Comparison of ENCODE assay signal across 8 cellular contexts in the genomic region with DNA sequence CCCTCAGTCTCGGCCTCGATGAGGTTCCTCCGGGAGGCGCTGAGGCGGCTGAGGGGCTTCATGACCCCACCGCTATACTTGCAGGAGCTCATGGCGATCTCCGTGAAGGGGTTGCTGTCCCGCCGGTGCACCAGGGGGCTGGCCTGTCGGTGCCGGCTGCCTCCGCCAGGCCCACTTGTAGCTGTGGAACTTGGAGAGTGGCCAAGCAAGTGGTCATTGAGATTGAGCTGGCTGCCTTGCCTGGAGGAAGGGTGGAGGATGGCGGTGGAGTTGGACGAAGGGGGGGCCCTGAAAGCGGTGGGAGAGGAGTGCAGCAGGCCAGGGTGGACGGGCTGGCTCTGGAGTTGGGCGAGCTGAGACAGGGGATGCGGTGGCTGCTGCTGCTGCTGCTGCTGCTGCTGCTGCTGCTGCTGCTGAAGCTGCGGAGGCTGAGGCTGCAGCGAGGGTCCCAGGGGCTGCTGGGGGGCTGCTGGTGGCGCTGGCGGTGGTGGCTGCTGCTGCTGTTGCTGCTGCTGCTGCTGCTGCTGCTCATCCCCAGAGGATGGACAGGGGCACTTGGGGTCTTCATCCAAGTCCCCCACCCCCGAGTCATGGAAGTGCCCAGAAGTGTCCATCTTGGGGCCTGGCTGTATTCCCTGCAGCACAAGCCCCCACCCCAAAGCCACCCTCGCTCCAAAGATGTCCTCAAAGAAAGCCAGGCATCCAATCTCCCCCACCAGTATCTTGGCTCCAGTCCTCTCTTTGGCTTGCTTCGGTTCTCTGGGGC. TPM values are rescaled to one million over a fixed set of nuclear protein-coding genes. Genes with fewer than 3 reads are reported as not detected.
A peak's percentile ranks its signal among the peaks of the same experiment; 100 is the strongest.
DNase-seq lines count a peak whose midpoint lies in the region; ATAC-seq and TF ChIP-seq lines count a peak whose summit lies in the region.

No MANE protein-coding gene starts in this region.

- ATAC-seq in CD4-positive, alpha-beta T cell (ENCODE audit: poor library complexity) = no peak
- ATAC-seq in HG02678 (IDR thresholded peaks at IDR 0.05; ENCODE audit: unreplicated experiment) (no peak), HG03432 (IDR thresholded peaks at IDR 0.05; ENCODE audit: unreplicated experiment) (no peak)

- H3K27ac ChIP-seq in CD4-positive, alpha-beta T cell (ENCODE audit: low read depth, low read length) = no peak overlapping the region
- peak overlapping the region; percentile 68 for H3K27ac ChIP-seq in ectodermal cell (ENCODE audit: insufficient read depth, low read depth, low read length, poor library complexity, severe bottlenecking)
- H3K27ac ChIP-seq in neural cell (ENCODE audit: low read length) = peak overlapping the region; percentile 81

- H3K27me3 ChIP-seq in CD4-positive, alpha-beta T cell (ENCODE audit: control insufficient read depth, insufficient read depth, low read length) = peaks cover 43% of the 10 kb centered on the region
- H3K27me3 ChIP-seq in ectodermal cell (ENCODE audit: control insufficient read depth, insufficient read depth, low read length, poor library complexity, severe bottlenecking) (no peaks in the 10 kb centered on the region), neural cell (ENCODE audit: insufficient read depth, low read depth, low read length) (no peaks in the 10 kb centered on the region)

- H3K4me3 Mint-ChIP-seq in CD4-positive, alpha-beta T cell = peak overlapping the region; percentile 5

- peaks cover 7% of the 10 kb centered on the region for H3F3A ChIP-seq in neural cell (ENCODE audit: insufficient read depth, low read length, poor library complexity, severe bottlenecking)

- peak overlapping the region; percentile 29 for H3K4me3 ChIP-seq in ectodermal cell (ENCODE audit: insufficient read depth, low read depth, low read length)
- peak overlapping the region; percentile 80 for H3K4me3 ChIP-seq in neural cell (ENCODE audit: low read length)

- H3K79me2 ChIP-seq in neural cell (replicated peaks; ENCODE audit: insufficient read depth, low read length) = peaks cover 36% of the 10 kb centered on the region

- H3K36me3 ChIP-seq in ectodermal cell (ENCODE audit: control insufficient read depth, insufficient read depth, low read length) (no peaks in the 10 kb centered on the region), neural cell (ENCODE audit: insufficient read depth, low read length) (no peaks in the 10 kb centered on the region)

- H3K9ac ChIP-seq in neural cell (ENCODE audit: low read length) = peak overlapping the region; percentile 71

- H4K20me1 ChIP-seq in neural cell (ENCODE audit: insufficient read depth) = no peaks in the 10 kb centered on the region

- no peak overlapping the region for H2AFZ ChIP-seq in neural cell (ENCODE audit: low read depth, low read length)

- POLR2A ChIA-PET in CD4-positive, alpha-beta T cell (lab: Charles Lee) = interaction anchor here (0.9 kb wide), 1 partner anchor 87 kb away, joined by 3 read pairs; a partner anchor contains a TSS

- DNase-seq in CD4-positive, alpha-beta T cell = no peak
- DNase-seq in NCI-H1092 (lab: John Stamatoyannopoulos, UW) (peak; percentile 69), UCSD-AML1 (lab: John Stamatoyannopoulos, UW; ENCODE audit: unreplicated experiment) (no peak)
- no peak for DNase-seq in NK-92 treated with Interleukin-12 subunit alpha and Interleukin-12 subunit beta, amount 100 ng/mL, for 24 hours (lab: John Stamatoyannopoulos, UW)

- H3K4me1 ChIP-seq in ectodermal cell (ENCODE audit: control insufficient read depth, insufficient read depth, low read length) = peaks cover 37% of the 10 kb centered on the region

- peaks cover 28% of the 10 kb centered on the region for H3K4me1 Mint-ChIP-seq in CD4-positive, alpha-beta T cell (ENCODE audit: low read depth)

- H3K27ac Mint-ChIP-seq in CD4-positive, alpha-beta T cell = no peak overlapping the region

- no peaks in the 10 kb centered on the region for H3K9me3 ChIP-seq in CD4-positive, alpha-beta T cell (ENCODE audit: control insufficient read depth, low read length)
- H3K9me3 ChIP-seq in ectodermal cell (ENCODE audit: control insufficient read depth, low read length) (no peaks in the 10 kb centered on the region), neural cell (ENCODE audit: low read length) (no peaks in the 10 kb centered on the region)

- no peaks in the 10 kb centered on the region for H3K9me2 ChIP-seq in neural cell (ENCODE audit: insufficient read depth, low read length)

- no peak for TF ChIP-seq EP300 in neural cell (conservative IDR thresholded peaks at IDR 0.05; ENCODE audit: poor library complexity, severe bottlenecking)

- intact Hi-C loops in CD4-positive, alpha-beta T cell (cut with DNase I, micrococcal nuclease) = no loop called here

- no peaks in the 10 kb centered on the region for H3K9me3 Mint-ChIP-seq in CD4-positive, alpha-beta T cell

- H3K27me3 Mint-ChIP-seq in CD4-positive, alpha-beta T cell = peaks cover 47% of the 10 kb centered on the region

- 55 to 58% methylated on average over 26 of the region's 26 CpGs for WGBS in ectodermal cell, 2 experiments

- CTCF ChIA-PET in CD4-positive, alpha-beta T cell (lab: Charles Lee) = interaction anchor here (1.1 kb wide), 1 partner anchor 9 kb away, joined by 5 read pairs; no protein-coding TSS in a partner anchor

- TF ChIP-seq RAD21 in neural cell (conservative IDR thresholded peaks at IDR 0.05) = no peak

- TF ChIP-seq CTCF in CD4-positive, alpha-beta T cell (IDR thresholded peaks at IDR 0.05) = no peak
- no peak for TF ChIP-seq CTCF in neural cell (IDR thresholded peaks at IDR 0.05; ENCODE audit: poor library complexity, severe bottlenecking)

- H3K36me3 Mint-ChIP-seq in CD4-positive, alpha-beta T cell (ENCODE audit: low read depth) = no peaks in the 10 kb centered on the region

- H3K4me2 ChIP-seq in neural cell (ENCODE audit: low read length) = peak overlapping the region; percentile 43

TF ChIP-seq in neural cell, 6 proteins besides CTCF, POLR2A, EP300 and RAD21:
- TF ChIP-seq EZH2 (IDR thresholded peaks at IDR 0.05; ENCODE audit: borderline replicate concordance, insufficient read depth, low read length, poor library complexity, severe bottlenecking) (no peak), SMC3 (conservative IDR thresholded peaks at IDR 0.05; ENCODE audit: poor library complexity) (peak; percentile 54), TAF1 (IDR thresholded peaks at IDR 0.05; ENCODE audit: low read depth) (no peak), POLR2AphosphoS5 (IDR thresholded peaks at IDR 0.05) (no peak), MXI1 (conservative IDR thresholded peaks at IDR 0.05; ENCODE audit: poor library complexity, severe bottlenecking) (no peak)
- TF ChIP-seq, protein P1, sequence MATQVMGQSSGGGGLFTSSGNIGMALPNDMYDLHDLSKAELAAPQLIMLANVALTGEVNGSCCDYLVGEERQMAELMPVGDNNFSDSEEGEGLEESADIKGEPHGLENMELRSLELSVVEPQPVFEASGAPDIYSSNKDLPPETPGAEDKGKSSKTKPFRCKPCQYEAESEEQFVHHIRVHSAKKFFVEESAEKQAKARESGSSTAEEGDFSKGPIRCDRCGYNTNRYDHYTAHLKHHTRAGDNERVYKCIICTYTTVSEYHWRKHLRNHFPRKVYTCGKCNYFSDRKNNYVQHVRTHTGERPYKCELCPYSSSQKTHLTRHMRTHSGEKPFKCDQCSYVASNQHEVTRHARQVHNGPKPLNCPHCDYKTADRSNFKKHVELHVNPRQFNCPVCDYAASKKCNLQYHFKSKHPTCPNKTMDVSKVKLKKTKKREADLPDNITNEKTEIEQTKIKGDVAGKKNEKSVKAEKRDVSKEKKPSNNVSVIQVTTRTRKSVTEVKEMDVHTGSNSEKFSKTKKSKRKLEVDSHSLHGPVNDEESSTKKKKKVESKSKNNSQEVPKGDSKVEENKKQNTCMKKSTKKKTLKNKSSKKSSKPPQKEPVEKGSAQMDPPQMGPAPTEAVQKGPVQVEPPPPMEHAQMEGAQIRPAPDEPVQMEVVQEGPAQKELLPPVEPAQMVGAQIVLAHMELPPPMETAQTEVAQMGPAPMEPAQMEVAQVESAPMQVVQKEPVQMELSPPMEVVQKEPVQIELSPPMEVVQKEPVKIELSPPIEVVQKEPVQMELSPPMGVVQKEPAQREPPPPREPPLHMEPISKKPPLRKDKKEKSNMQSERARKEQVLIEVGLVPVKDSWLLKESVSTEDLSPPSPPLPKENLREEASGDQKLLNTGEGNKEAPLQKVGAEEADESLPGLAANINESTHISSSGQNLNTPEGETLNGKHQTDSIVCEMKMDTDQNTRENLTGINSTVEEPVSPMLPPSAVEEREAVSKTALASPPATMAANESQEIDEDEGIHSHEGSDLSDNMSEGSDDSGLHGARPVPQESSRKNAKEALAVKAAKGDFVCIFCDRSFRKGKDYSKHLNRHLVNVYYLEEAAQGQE (IDR thresholded peaks at IDR 0.05; ENCODE audit: borderline replicate concordance) = no peak

RNA-seq across cellular contexts. Expression of a gene that starts 0.5 kb away (rescaled TPM):
- not detected for total RNA-seq in CD4-positive, alpha-beta T cell
- polyA plus RNA-seq in ectodermal cell (2013, experiment 1 of 4) = 7.5 TPM
- polyA plus RNA-seq in ectodermal cell (2013, experiment 2 of 4) = 6.1 TPM
- polyA plus RNA-seq in ectodermal cell (2013, experiment 3 of 4) = 5.4 TPM
- polyA plus RNA-seq in ectodermal cell (2013, experiment 4 of 4) = 6.7 TPM
- polyA plus RNA-seq in neural cell = 2.2 and 2.4 TPM in 2 replicates
- 7.1 and 10.3 TPM in 2 replicates for polyA minus RNA-seq in neural cell
